1 cellular context compared by ENCODE assay signal in genomic region chr22:27632451-27633295, GRCh38.
TF ChIP-seq lines count a peak whose summit lies in the region.

No MANE protein-coding gene starts in this region.

TF ChIP-seq in HEK293, 187 proteins besides CTCF, POLR2A, EP300 and RAD21 (continued from another document):
- TF ChIP-seq HIC1 (tag by site-specific recombination; IDR thresholded peaks at IDR 0.05): no peak
- no peak for TF ChIP-seq PRDM10 (tag by site-specific recombination; IDR thresholded peaks at IDR 0.05)
- TF ChIP-seq SCRT2 (tag by site-specific recombination; IDR thresholded peaks at IDR 0.05): no peak
- no peak for TF ChIP-seq ELK4 (IDR thresholded peaks at IDR 0.05; ENCODE audit: borderline replicate concordance, low read depth, low read length)
- TF ChIP-seq TRIM28 (IDR thresholded peaks at IDR 0.05; ENCODE audit: borderline replicate concordance, low read length): peak; percentile 13; the same call in 1 of the 2 replicates
- TF ChIP-seq KLF1 (tag by site-specific recombination; IDR thresholded peaks at IDR 0.05): no peak
- peak; percentile 44; the same call in 1 of the 2 replicates for TF ChIP-seq PATZ1 (tag by site-specific recombination; IDR thresholded peaks at IDR 0.05)
- no peak for TF ChIP-seq ZNF214 (tag by site-specific recombination; IDR thresholded peaks at IDR 0.05; ENCODE audit: borderline replicate concordance)
- peak; percentile 83 for TF ChIP-seq ZNF629 (tag by site-specific recombination; IDR thresholded peaks at IDR 0.05)
- no peak for TF ChIP-seq ZNF274 (IDR thresholded peaks at IDR 0.05; ENCODE audit: low read length)
- TF ChIP-seq ZNF274 (tag by site-specific recombination; IDR thresholded peaks at IDR 0.05; ENCODE audit: borderline replicate concordance): no peak
- TF ChIP-seq ZNF843 (tag by site-specific recombination; IDR thresholded peaks at IDR 0.05): no peak
